Comparison of ENCODE assay signal across 10 cellular contexts in the genomic region with DNA sequence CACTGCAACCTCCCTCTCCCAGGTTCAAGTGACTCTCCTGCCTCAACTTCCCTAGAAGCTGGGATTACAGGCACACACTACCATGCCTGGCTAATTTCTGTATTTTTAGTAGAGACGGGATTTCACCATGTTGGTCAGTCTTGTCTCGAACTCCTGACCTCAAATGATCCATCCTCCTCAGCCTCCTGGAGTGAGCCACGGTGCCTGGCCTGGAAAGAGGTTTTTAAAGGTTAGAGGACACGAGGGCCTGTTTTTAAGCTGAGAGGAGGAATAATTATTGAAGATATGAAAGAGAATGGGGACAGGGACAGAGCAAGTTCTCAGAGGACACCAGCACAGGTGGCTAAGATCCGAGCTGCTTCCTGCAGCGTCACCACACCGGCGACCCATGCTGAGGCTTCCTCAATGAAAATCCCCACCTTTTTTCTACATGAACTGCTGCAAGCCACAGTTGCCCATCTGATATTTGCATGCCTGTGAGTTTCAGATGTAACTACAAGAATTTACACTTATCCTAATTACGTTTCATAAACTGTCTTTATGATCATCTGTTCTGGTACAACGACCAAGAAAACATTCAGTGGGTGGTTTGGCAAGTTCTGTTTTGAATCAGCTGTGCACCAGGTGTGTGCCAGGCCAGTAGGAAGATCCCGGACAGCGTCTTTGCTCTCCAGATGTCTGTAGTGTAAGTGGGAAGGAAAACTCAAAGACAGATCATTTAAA.
DNase-seq lines count a peak whose midpoint lies in the region; ATAC-seq, FAIRE-seq and TF ChIP-seq lines count a peak whose summit lies in the region.
"Had no signal": no experiment of that assay in that cellular context is flagged by ENCODE, and none has a peak within 500 bp of the region (broad histone marks: within the 10 kb centered on the region; RNA-seq: fewer than 3 reads in every experiment).

No MANE protein-coding gene starts in this region.

- no peak overlapping the region for H3K4me3 Mint-ChIP-seq in progenitor cell of endocrine pancreas (ENCODE audit: low read depth)

- no peaks in the 10 kb centered on the region for H3K9me3 Mint-ChIP-seq in progenitor cell of endocrine pancreas (ENCODE audit: low read depth)

- no peak overlapping the region for H3K27ac ChIP-seq in kidney (ENCODE audit: low read depth in 2 of 2, low read length in 2 of 2)

- H3K27ac Mint-ChIP-seq in progenitor cell of endocrine pancreas: no peak overlapping the region

- no peak for FAIRE-seq in kidney (lab: Jason Lieb, UNC)

- peaks cover 0 to 9% of the 10 kb centered on the region in 2 donors for H3K4me1 ChIP-seq in kidney (ENCODE audit: control insufficient read depth in 1 of 2, insufficient read depth in 1 of 2, low read depth in 1 of 2, low read length in 2 of 2)

- no peaks in the 10 kb centered on the region for H3K36me3 Mint-ChIP-seq in progenitor cell of endocrine pancreas (ENCODE audit: insufficient read depth)

- no peaks in the 10 kb centered on the region for H3K27me3 Mint-ChIP-seq in progenitor cell of endocrine pancreas

- intact Hi-C loops in kidney (cut with DNase I): no loop called here

- no peak overlapping the region for H3K4me3 ChIP-seq in kidney (ENCODE audit: low read length in 2 of 2)
- H3K4me3 ChIP-seq: lung had no signal

- H3K9ac ChIP-seq in kidney (ENCODE audit: low read length in 2 of 2): no peak overlapping the region

- ATAC-seq in GM18519 (IDR thresholded peaks at IDR 0.05; ENCODE audit: low FRiP score, unreplicated experiment) (peak; percentile 61), GM21528 (IDR thresholded peaks at IDR 0.05; ENCODE audit: low FRiP score, unreplicated experiment) (peak; percentile 77), HG03342 (IDR thresholded peaks at IDR 0.05; ENCODE audit: unreplicated experiment) (peak; percentile 89)
- ATAC-seq: SK-N-SH treated with all-trans-retinoic acid at 6 μM for 48 hours had no signal

- no peaks in the 10 kb centered on the region for H3K4me1 Mint-ChIP-seq in progenitor cell of endocrine pancreas (ENCODE audit: low read depth)

- H3K36me3 ChIP-seq in kidney (ENCODE audit: control insufficient read depth in 1 of 2, insufficient read depth in 2 of 2, low read length in 2 of 2): no peaks in the 10 kb centered on the region

- no peaks in the 10 kb centered on the region for H3K9me3 ChIP-seq in kidney (ENCODE audit: control insufficient read depth in 1 of 2, low read length in 2 of 2)

- DNase-seq in kidney (peak; percentile 26), progenitor cell of endocrine pancreas (ENCODE audit: low spot score, unreplicated experiment) (no peak), cortex of kidney (lab: John Stamatoyannopoulos, UW) (no peak), SHP77 (lab: John Stamatoyannopoulos, UW) (no peak), SIG-M5 treated with dmso at 0.1 percent for 504 hours (lab: John Stamatoyannopoulos, UW; ENCODE audit: unreplicated experiment) (no peak)

- TF ChIP-seq CTCF in kidney (IDR thresholded peaks at IDR 0.05; ENCODE audit: borderline replicate concordance, extremely low read depth, insufficient read depth): no peak
- no peak for TF ChIP-seq CTCF in progenitor cell of endocrine pancreas (IDR thresholded peaks at IDR 0.05; ENCODE audit: unreplicated experiment)
